42 cellular contexts compared by ENCODE assay signal in genomic region chr3:127259882-127260281, GRCh38. TPM values are rescaled to one million over a fixed set of nuclear protein-coding genes. Genes with fewer than 3 reads are reported as not detected.
"Had no signal": no experiment of that assay in that cellular context is flagged by ENCODE, and none has a peak within 500 bp of the region (broad histone marks: within the 10 kb centered on the region; RNA-seq: fewer than 3 reads in every experiment).

No MANE protein-coding gene starts in this region.

- DNase-seq: activated effector memory CD4-positive, alpha-beta T cell treated with anti-CD3 and anti-CD28 coated beads, Interleukin-2, amount 50 U/mL, for 16 hours; activated effector memory CD4-positive, alpha-beta T cell treated with Interleukin-2 at 50 U/mL for 16 hours; activated gamma-delta T cell; activated gamma-delta T cell treated with Interleukin-2 at 50 U/mL for 16 hours; activated naive CD4-positive, alpha-beta T cell; activated naive CD4-positive, alpha-beta T cell treated with anti-CD3 and anti-CD28 coated beads for 36 hours; activated naive CD4-positive, alpha-beta T cell treated with anti-CD3 and anti-CD28 coated beads, Interleukin-2, amount 10 ng/mL, durations not matched to agents 7 days and 5 days; activated naive CD4-positive, alpha-beta T cell treated with anti-CD3 and anti-CD28 coated beads, Interleukin-2, amount 50 U/mL, for 16 hours; activated naive CD4-positive, alpha-beta T cell treated with Interleukin-2 at 50 U/mL for 16 hours; activated naive CD8-positive, alpha-beta T cell treated with anti-CD3 and anti-CD28 coated beads for 36 hours; activated naive CD8-positive, alpha-beta T cell treated with anti-CD3 and anti-CD28 coated beads, Interleukin-2, amount 10 ng/mL, durations not matched to agents 7 days and 5 days; activated naive CD8-positive, alpha-beta T cell treated with anti-CD3 and anti-CD28 coated beads, Interleukin-2, amount 50 U/mL, for 24 hours; activated T-cell treated with anti-CD3 and anti-CD28 coated beads, Interleukin-2, amount 50 U/mL, for 24 hours; activated T-cell treated with anti-CD3 and anti-CD28 coated beads, Interleukin-2, amount 50 U/mL, for 4 hours; activated T-cell treated with anti-CD3 and anti-CD28 coated beads, Interleukin-2, amount 50 U/mL, for 48 hours; activated T-cell treated with anti-CD3 and anti-CD28 coated beads, Interleukin-2, amount 50 U/mL, for 72 hours; adrenal gland; amniotic stem cell; amygdala; anterior cingulate cortex; aorta; body of pancreas; brain microvascular endothelial cell; caudate nucleus; central memory CD4-positive, alpha-beta T cell; cerebellar nuclear complex had no signal

- H3K9me3 Mint-ChIP-seq: activated naive CD4-positive, alpha-beta T cell treated with anti-CD3 and anti-CD28 coated beads for 36 hours; activated naive CD4-positive, alpha-beta T cell treated with anti-CD3 and anti-CD28 coated beads, Interleukin-2, amount 10 ng/mL, durations not matched to agents 7 days and 5 days; activated naive CD4-positive, alpha-beta T cell treated with anti-CD3 and anti-CD28 coated beads, Interleukin-2, amount 50 U/mL, for 24 hours; activated naive CD4-positive, alpha-beta T cell treated with anti-CD3 and anti-CD28 coated beads, Interleukin-2, amount 50 U/mL, for 72 hours; activated naive CD8-positive, alpha-beta T cell treated with anti-CD3 and anti-CD28 coated beads for 36 hours; activated naive CD8-positive, alpha-beta T cell treated with anti-CD3 and anti-CD28 coated beads, Interleukin-2, amount 10 ng/mL, durations not matched to agents 7 days and 5 days; activated naive CD8-positive, alpha-beta T cell treated with anti-CD3 and anti-CD28 coated beads, Interleukin-2, amount 50 U/mL, for 24 hours; activated T-cell treated with anti-CD3 and anti-CD28 coated beads, Interleukin-2, amount 50 U/mL, for 24 hours; activated T-cell treated with anti-CD3 and anti-CD28 coated beads, Interleukin-2, amount 50 U/mL, for 4 hours; activated T-cell treated with anti-CD3 and anti-CD28 coated beads, Interleukin-2, amount 50 U/mL, for 72 hours; activated T-helper 1 cell treated with anti-CD3 and anti-CD28 coated beads, Interleukin-12 subunit alpha, Interleukin-12 subunit beta, Interleukin-2, Interleukin-4 antibody, amounts not matched to agents 30 ng/mL and 10 ng/mL and 1 ng/mL, durations not matched to agents 14 hours and 24 hours and 36 hours; activated T-helper 17 cell treated with anti-CD3 and anti-CD28 coated beads, Interleukin-2, amount 50 U/mL, for 72 hours; activated T-helper 2 cell treated with anti-CD3 and anti-CD28 coated beads, Interferon-gamma antibody, Interleukin-2, Interleukin-4, amounts not matched to agents 10 μg/mL and 5 μg/mL and 100 μg/mL, durations not matched to agents 14 hours and 24 hours and 36 hours; central memory CD8-positive, alpha-beta T cell had no signal

- ATAC-seq: activated naive CD4-positive, alpha-beta T cell treated with anti-CD3 and anti-CD28 coated beads, Interleukin-2, amount 50 U/mL, for 72 hours; activated naive CD8-positive, alpha-beta T cell treated with anti-CD3 and anti-CD28 coated beads, Interleukin-2, amount 50 U/mL, for 24 hours; activated T-cell treated with anti-CD3 and anti-CD28 coated beads, Interleukin-2, amount 50 U/mL, for 4 hours; activated T-cell treated with anti-CD3 and anti-CD28 coated beads, Interleukin-2, amount 50 U/mL, for 72 hours; activated T-helper 17 cell treated with anti-CD3 and anti-CD28 coated beads, Interleukin-2, amount 50 U/mL, for 72 hours; body of pancreas had no signal

- H3K36me3 Mint-ChIP-seq: activated naive CD4-positive, alpha-beta T cell treated with anti-CD3 and anti-CD28 coated beads, Interleukin-2, amount 10 ng/mL, durations not matched to agents 7 days and 5 days; activated naive CD4-positive, alpha-beta T cell treated with anti-CD3 and anti-CD28 coated beads, Interleukin-2, amount 50 U/mL, for 24 hours; activated naive CD4-positive, alpha-beta T cell treated with anti-CD3 and anti-CD28 coated beads, Interleukin-2, amount 50 U/mL, for 72 hours; activated naive CD8-positive, alpha-beta T cell; activated naive CD8-positive, alpha-beta T cell treated with anti-CD3 and anti-CD28 coated beads for 36 hours; activated naive CD8-positive, alpha-beta T cell treated with anti-CD3 and anti-CD28 coated beads, Interleukin-2, amount 10 ng/mL, durations not matched to agents 7 days and 5 days; brain had no signal

- H3K4me3 Mint-ChIP-seq: activated naive CD4-positive, alpha-beta T cell treated with anti-CD3 and anti-CD28 coated beads for 36 hours; activated naive CD4-positive, alpha-beta T cell treated with anti-CD3 and anti-CD28 coated beads, Interleukin-2, amount 10 ng/mL, durations not matched to agents 7 days and 5 days; activated naive CD4-positive, alpha-beta T cell treated with anti-CD3 and anti-CD28 coated beads, Interleukin-2, amount 50 U/mL, for 24 hours; activated naive CD8-positive, alpha-beta T cell; activated naive CD8-positive, alpha-beta T cell treated with anti-CD3 and anti-CD28 coated beads for 36 hours; activated naive CD8-positive, alpha-beta T cell treated with anti-CD3 and anti-CD28 coated beads, Interleukin-2, amount 10 ng/mL, durations not matched to agents 7 days and 5 days; activated naive CD8-positive, alpha-beta T cell treated with anti-CD3 and anti-CD28 coated beads, Interleukin-2, amount 50 U/mL, for 24 hours; activated T-cell treated with anti-CD3 and anti-CD28 coated beads, Interleukin-2, amount 50 U/mL, for 24 hours; activated T-cell treated with anti-CD3 and anti-CD28 coated beads, Interleukin-2, amount 50 U/mL, for 4 hours; activated T-cell treated with anti-CD3 and anti-CD28 coated beads, Interleukin-2, amount 50 U/mL, for 72 hours; activated T-helper 1 cell treated with anti-CD3 and anti-CD28 coated beads, Interleukin-12 subunit alpha, Interleukin-12 subunit beta, Interleukin-2, Interleukin-4 antibody, amounts not matched to agents 30 ng/mL and 10 ng/mL and 1 ng/mL, durations not matched to agents 14 hours and 24 hours and 36 hours; activated T-helper 17 cell treated with anti-CD3 and anti-CD28 coated beads, Interleukin-2, amount 50 U/mL, for 72 hours; brain; central memory CD8-positive, alpha-beta T cell had no signal

- H3K27ac Mint-ChIP-seq: activated naive CD4-positive, alpha-beta T cell treated with anti-CD3 and anti-CD28 coated beads for 36 hours; activated naive CD4-positive, alpha-beta T cell treated with anti-CD3 and anti-CD28 coated beads, Interleukin-2, amount 10 ng/mL, durations not matched to agents 7 days and 5 days; activated naive CD4-positive, alpha-beta T cell treated with anti-CD3 and anti-CD28 coated beads, Interleukin-2, amount 50 U/mL, for 24 hours; activated naive CD8-positive, alpha-beta T cell; activated naive CD8-positive, alpha-beta T cell treated with anti-CD3 and anti-CD28 coated beads for 36 hours; activated naive CD8-positive, alpha-beta T cell treated with anti-CD3 and anti-CD28 coated beads, Interleukin-2, amount 10 ng/mL, durations not matched to agents 7 days and 5 days; activated naive CD8-positive, alpha-beta T cell treated with anti-CD3 and anti-CD28 coated beads, Interleukin-2, amount 50 U/mL, for 24 hours; activated T-cell treated with anti-CD3 and anti-CD28 coated beads, Interleukin-2, amount 50 U/mL, for 24 hours; activated T-cell treated with anti-CD3 and anti-CD28 coated beads, Interleukin-2, amount 50 U/mL, for 72 hours; activated T-helper 1 cell treated with anti-CD3 and anti-CD28 coated beads, Interleukin-12 subunit alpha, Interleukin-12 subunit beta, Interleukin-2, Interleukin-4 antibody, amounts not matched to agents 30 ng/mL and 10 ng/mL and 1 ng/mL, durations not matched to agents 14 hours and 24 hours and 36 hours; activated T-helper 17 cell treated with anti-CD3 and anti-CD28 coated beads, Interleukin-2, amount 50 U/mL, for 72 hours; activated T-helper 2 cell treated with anti-CD3 and anti-CD28 coated beads, Interferon-gamma antibody, Interleukin-2, Interleukin-4, amounts not matched to agents 10 μg/mL and 5 μg/mL and 100 μg/mL, durations not matched to agents 14 hours and 24 hours and 36 hours; brain had no signal

- H3K27me3 Mint-ChIP-seq: activated naive CD4-positive, alpha-beta T cell treated with anti-CD3 and anti-CD28 coated beads, Interleukin-2, amount 50 U/mL, for 24 hours; activated naive CD8-positive, alpha-beta T cell treated with anti-CD3 and anti-CD28 coated beads, Interleukin-2, amount 10 ng/mL, durations not matched to agents 7 days and 5 days had no signal

- H3K4me1 Mint-ChIP-seq: activated naive CD4-positive, alpha-beta T cell treated with anti-CD3 and anti-CD28 coated beads, Interleukin-2, amount 10 ng/mL, durations not matched to agents 7 days and 5 days; activated naive CD4-positive, alpha-beta T cell treated with anti-CD3 and anti-CD28 coated beads, Interleukin-2, amount 50 U/mL, for 24 hours; activated naive CD8-positive, alpha-beta T cell treated with anti-CD3 and anti-CD28 coated beads for 36 hours; activated naive CD8-positive, alpha-beta T cell treated with anti-CD3 and anti-CD28 coated beads, Interleukin-2, amount 10 ng/mL, durations not matched to agents 7 days and 5 days; activated naive CD8-positive, alpha-beta T cell treated with anti-CD3 and anti-CD28 coated beads, Interleukin-2, amount 50 U/mL, for 24 hours; activated T-helper 17 cell treated with anti-CD3 and anti-CD28 coated beads, Interleukin-2, amount 50 U/mL, for 72 hours; central memory CD8-positive, alpha-beta T cell had no signal

RNA-seq across cellular contexts. Expression of gene PRR20G, which starts 28.0 kb away (rescaled TPM):
- total RNA-seq: activated naive CD4-positive, alpha-beta T cell treated with anti-CD3 and anti-CD28 coated beads for 36 hours; activated naive CD4-positive, alpha-beta T cell treated with anti-CD3 and anti-CD28 coated beads, Interleukin-2, amount 50 U/mL, for 72 hours; activated naive CD8-positive, alpha-beta T cell treated with anti-CD3 and anti-CD28 coated beads for 36 hours; activated naive CD8-positive, alpha-beta T cell treated with anti-CD3 and anti-CD28 coated beads, Interleukin-2, amount 10 ng/mL, durations not matched to agents 7 days and 5 days; activated T-cell treated with anti-CD3 and anti-CD28 coated beads, Interleukin-2, amount 50 U/mL, for 4 hours; activated T-cell treated with anti-CD3 and anti-CD28 coated beads, Interleukin-2, amount 50 U/mL, for 72 hours; activated T-helper 1 cell treated with anti-CD3 and anti-CD28 coated beads, Interleukin-12 subunit alpha, Interleukin-12 subunit beta, Interleukin-2, Interleukin-4 antibody, amounts not matched to agents 30 ng/mL and 10 ng/mL and 1 ng/mL, durations not matched to agents 14 hours and 24 hours and 36 hours; activated T-helper 17 cell treated with anti-CD3 and anti-CD28 coated beads, Interleukin-2, amount 50 U/mL, for 72 hours; activated T-helper 2 cell treated with anti-CD3 and anti-CD28 coated beads, Interferon-gamma antibody, Interleukin-2, Interleukin-4, amounts not matched to agents 10 μg/mL and 5 μg/mL and 100 μg/mL, durations not matched to agents 14 hours and 24 hours and 36 hours; adrenal gland; aorta; ascending aorta; astrocyte; body of pancreas; breast epithelium; bronchial epithelial cell; cardiac muscle cell; cardiac septum; cerebellum; chondrocyte had no signal
